Comparison of ENCODE assay signal across 9 cellular contexts in the genomic region with DNA sequence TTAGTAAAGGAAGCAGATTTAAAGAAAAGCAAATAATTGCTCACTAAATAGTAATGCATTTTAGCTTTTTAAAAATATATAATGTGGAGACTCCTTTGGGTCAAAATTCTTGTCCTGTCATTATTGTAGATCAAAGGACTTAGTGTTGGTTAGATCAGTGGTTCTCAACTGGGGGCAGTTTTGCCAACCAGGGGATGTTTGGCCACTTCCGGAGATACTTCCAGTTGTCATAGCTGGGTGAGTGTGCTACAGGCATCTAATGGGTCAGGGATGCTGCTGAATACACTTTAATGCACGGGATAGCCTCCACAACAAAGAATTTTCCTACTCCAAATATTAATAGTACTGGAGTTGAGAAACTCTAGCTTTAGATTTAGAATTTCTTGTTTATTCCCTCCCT.
DNase-seq lines count a peak whose midpoint lies in the region; ATAC-seq and TF ChIP-seq lines count a peak whose summit lies in the region.
"Had no signal": no experiment of that assay in that cellular context is flagged by ENCODE, and none has a peak within 500 bp of the region (broad histone marks: within the 10 kb centered on the region; RNA-seq: fewer than 3 reads in every experiment).

No MANE protein-coding gene starts in this region.

- no peaks in the 10 kb centered on the region for H3K27me3 ChIP-seq in uterus

- H3K9me3 ChIP-seq in uterus = no peaks in the 10 kb centered on the region

- no peaks in the 10 kb centered on the region for H3K4me1 ChIP-seq in uterus

- DNase-seq in HT-29 (ENCODE audit: low spot score) (peak; percentile 49), epithelial cell of proximal tubule (ENCODE audit: low read depth) (no peak), NCI-H187 treated with DMSO at 0.1 percent for 48 hours (lab: John Stamatoyannopoulos, UW) (no peak), uterus (no peak), NCI-H1048 (lab: John Stamatoyannopoulos, UW) (no peak)
- DNase-seq: activated CD8-positive, alpha-beta memory T cell treated with anti-CD3 and anti-CD28 coated beads, Interleukin-2, amount 50 U/mL, for 48 hours; NCI-H446 had no signal

- intact Hi-C loops in uterus (cut with DNase I; ENCODE audit: low total_unique reads) = no loop called here

- no peak for TF ChIP-seq CTCF in epithelial cell of proximal tubule (conservative IDR thresholded peaks at IDR 0.05; ENCODE audit: low read depth, low read length)
- no peak for TF ChIP-seq CTCF in uterus (IDR thresholded peaks at IDR 0.05)

- TF ChIP-seq POLR2A in uterus (IDR thresholded peaks at IDR 0.05) = no peak

- H3K36me3 ChIP-seq in uterus = no peaks in the 10 kb centered on the region

- H3K4me3 ChIP-seq in epithelial cell of proximal tubule (ENCODE audit: low read depth, low read length) = peak overlapping the region; percentile 54
- H3K4me3 ChIP-seq in skin epidermis = peak overlapping the region in 1 of 7 experiments; percentile 27
- no peak overlapping the region for H3K4me3 ChIP-seq in uterus

- H3K27ac ChIP-seq in skin epidermis (peak overlapping the region in 17 of 21 experiments; percentile 7 to 78 (median 53)), uterus (peak overlapping the region in 1 of 2 donors; percentile 57)

- peak; percentile 23 for ATAC-seq in GM19438 (IDR thresholded peaks at IDR 0.05; ENCODE audit: low read depth, unreplicated experiment)
